ENCODE assay signal across 15 cellular contexts in the genomic region with DNA sequence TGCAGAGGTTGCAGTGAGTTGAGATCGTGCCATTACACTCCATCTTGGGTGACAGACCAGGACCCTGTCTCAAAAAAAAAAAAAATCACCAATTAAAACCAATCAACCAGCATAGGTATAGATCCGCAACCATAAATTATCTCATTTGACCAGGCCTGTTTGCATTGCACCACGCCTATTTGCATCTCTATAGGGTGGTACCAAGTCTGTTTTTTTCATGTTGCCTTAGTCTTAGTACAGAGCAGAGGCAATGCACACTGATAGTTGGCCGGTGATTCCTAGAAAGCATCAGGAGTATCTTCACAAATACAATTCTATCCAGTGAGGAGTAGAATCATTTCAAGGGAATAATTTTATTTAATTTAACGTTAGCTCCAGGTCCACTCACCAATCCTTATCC. TPM values are rescaled to one million over a fixed set of nuclear protein-coding genes. Genes with fewer than 3 reads are reported as not detected.
DNase-seq lines count a peak whose midpoint lies in the region; ATAC-seq and TF ChIP-seq lines count a peak whose summit lies in the region.
"Had no signal": no experiment of that assay in that cellular context is flagged by ENCODE, and none has a peak within 500 bp of the region (broad histone marks: within the 10 kb centered on the region; RNA-seq: fewer than 3 reads in every experiment).

No MANE protein-coding gene starts in this region.

- TF ChIP-seq CTCF in CD14-positive monocyte (IDR thresholded peaks at IDR 0.05) (no peak), osteocyte (IDR thresholded peaks at IDR 0.05) (no peak), lower leg skin (IDR thresholded peaks at IDR 0.05) (no peak)

- ATAC-seq in left colon: peak; percentile 91

- H3K4me1 Mint-ChIP-seq in CD14-positive monocyte (peaks cover 37% of the 10 kb centered on the region), osteocyte (ENCODE audit: unreplicated experiment) (no peaks in the 10 kb centered on the region)
- peaks cover 11% of the 10 kb centered on the region for H3K4me1 Mint-ChIP-seq in activated CD4-positive, alpha-beta memory T cell treated with anti-CD3 and anti-CD28 coated beads for 36 hours (ENCODE audit: low read depth)

- POLR2A ChIA-PET in activated CD4-positive, alpha-beta memory T cell treated with anti-CD3 and anti-CD28 coated beads for 36 hours (lab: Charles Lee): no interaction called here

- intact Hi-C loops in CD14-positive monocyte (cut with micrococcal nuclease) (no loop called here), left colon (cut with DNase I, micrococcal nuclease) (no loop called here), lower leg skin (cut with DNase I; ENCODE audit: low total_unique reads) (no loop called here)
- intact Hi-C loops in activated CD4-positive, alpha-beta memory T cell treated with anti-CD3 and anti-CD28 coated beads for 36 hours (cut with micrococcal nuclease): no loop called here

- H3K27me3 Mint-ChIP-seq in CD14-positive monocyte (ENCODE audit: low read depth in 3 of 3) (peaks cover 0 to 7% (median 1%) of the 10 kb centered on the region in 3 donors), osteocyte (ENCODE audit: unreplicated experiment) (peaks cover 18% of the 10 kb centered on the region)
- H3K27me3 Mint-ChIP-seq in activated CD4-positive, alpha-beta memory T cell treated with anti-CD3 and anti-CD28 coated beads for 36 hours: peaks cover 3% of the 10 kb centered on the region
- H3K27me3 Mint-ChIP-seq: B cell; CD4-positive, alpha-beta T cell; IgD-negative memory B cell had no signal

- peaks cover 1 to 2% of the 10 kb centered on the region in 2 donors for H3K36me3 Mint-ChIP-seq in CD14-positive monocyte
- no peaks in the 10 kb centered on the region for H3K36me3 Mint-ChIP-seq in osteocyte (ENCODE audit: unreplicated experiment)
- H3K36me3 Mint-ChIP-seq in activated CD4-positive, alpha-beta memory T cell treated with anti-CD3 and anti-CD28 coated beads for 36 hours: no peaks in the 10 kb centered on the region
- H3K36me3 Mint-ChIP-seq: IgD-negative memory B cell had no signal

- TF ChIP-seq POLR2A in lower leg skin (IDR thresholded peaks at IDR 0.05): no peak

- H3K4me3 Mint-ChIP-seq in CD14-positive monocyte (no peak overlapping the region), osteocyte (ENCODE audit: unreplicated experiment) (no peak overlapping the region)
- no peak overlapping the region for H3K4me3 Mint-ChIP-seq in activated CD4-positive, alpha-beta memory T cell treated with anti-CD3 and anti-CD28 coated beads for 36 hours
- H3K4me3 Mint-ChIP-seq: B cell; CD4-positive, alpha-beta T cell had no signal

- H3K9me3 Mint-ChIP-seq in CD14-positive monocyte (peaks cover 0 to 4% (median 0%) of the 10 kb centered on the region in 7 donors), osteocyte (ENCODE audit: unreplicated experiment) (no peaks in the 10 kb centered on the region)
- H3K9me3 Mint-ChIP-seq in activated CD4-positive, alpha-beta memory T cell treated with anti-CD3 and anti-CD28 coated beads for 36 hours: no peaks in the 10 kb centered on the region
- H3K9me3 Mint-ChIP-seq: CD4-positive, alpha-beta T cell; IgD-negative memory B cell had no signal

- peak overlapping the region in 6 of 7 donors; percentile 37 to 91 (median 82) for H3K27ac Mint-ChIP-seq in CD14-positive monocyte
- no peak overlapping the region for H3K27ac Mint-ChIP-seq in osteocyte (ENCODE audit: unreplicated experiment)
- H3K27ac Mint-ChIP-seq in activated CD4-positive, alpha-beta memory T cell treated with anti-CD3 and anti-CD28 coated beads for 36 hours: no peak overlapping the region
- H3K27ac Mint-ChIP-seq: B cell; CD4-positive, alpha-beta T cell; IgD-negative memory B cell had no signal

- DNase-seq in CD14-positive monocyte (ENCODE audit: low spot score) (no peak), NCI-H69 (lab: John Stamatoyannopoulos, UW) (peak; percentile 59), left colon (no peak), osteocyte (ENCODE audit: extremely low spot score, unreplicated experiment) (peak; percentile 2), lower leg skin (ENCODE audit: low spot score in 2 of 2) (no peak), DMS 273 (lab: John Stamatoyannopoulos, UW; ENCODE audit: unreplicated experiment) (no peak)
- no peak for DNase-seq in activated CD4-positive, alpha-beta memory T cell treated with anti-CD3 and anti-CD28 coated beads for 36 hours
- DNase-seq: Caco-2; CD4-positive, alpha-beta T cell; DMS79 treated with DMSO at 0.1 percent for 48 hours; GF-D8; KBM-7 had no signal

- H3K4me3 ChIP-seq in lower leg skin (ENCODE audit: low read depth, poor library complexity, severe bottlenecking): no peak overlapping the region
- H3K4me3 ChIP-seq: HAP-1 had no signal

- CTCF ChIA-PET in activated CD4-positive, alpha-beta memory T cell treated with anti-CD3 and anti-CD28 coated beads for 36 hours (lab: Charles Lee): no interaction called here

- 94 to 96% methylated on average over 5 of the region's 5 CpGs for WGBS in lower leg skin, 2 donors

RNA-seq across cellular contexts. Expression of gene NPC1, which starts 9.3 kb away (rescaled TPM):
- polyA plus RNA-seq in CD14-positive monocyte: 10 to 100 TPM in 1 of 2 donors, 1 to 10 TPM in 1; 7.5 to 17.9 TPM
- 10 to 100 TPM; 36.5 to 43.2 TPM for total RNA-seq in left colon
- total RNA-seq in osteocyte: 36.5 and 40.1 TPM in 2 replicates
- 100 to 1,000 TPM in 2 of 4 donors, 10 to 100 TPM in 2; 75.1 to 114 (median 100) TPM for total RNA-seq in lower leg skin
- 10 to 100 TPM; 39.3 to 39.9 TPM for total RNA-seq in activated CD4-positive, alpha-beta memory T cell treated with anti-CD3 and anti-CD28 coated beads for 36 hours

Comparison
In these comparisons a context has a peak if more than half of its experiments do, and no peak if none do; other contexts are left out.
1. DNase-seq: peak in NCI-H69 (single experiment) and osteocyte (single experiment); none in CD14-positive monocyte (single experiment), left colon (0 of 2), lower leg skin (0 of 2), activated CD4-positive, alpha-beta memory T cell treated with anti-CD3 and anti-CD28 coated beads for 36 hours (single experiment) and DMS 273 (single experiment).
2. H3K27ac Mint-ChIP-seq: peak in CD14-positive monocyte (6 of 7); none in osteocyte (single experiment) and activated CD4-positive, alpha-beta memory T cell treated with anti-CD3 and anti-CD28 coated beads for 36 hours (single experiment).